20 cellular contexts compared by ENCODE assay signal in genomic region chr1:41700986-41701535, GRCh38.
"Had no signal": no experiment of that assay in that cellular context is flagged by ENCODE, and none has a peak within 500 bp of the region (broad histone marks: within the 10 kb centered on the region; RNA-seq: fewer than 3 reads in every experiment).

No MANE protein-coding gene starts in this region.

- FAIRE-seq: endometrium, frontal cortex, islet of Langerhans had no signal

- ATAC-seq: esophagus mucosa; heart right ventricle; naive thymus-derived CD4-positive, alpha-beta T cell had no signal

- H3K9me3 ChIP-seq: heart right ventricle, neutrophil, right atrium auricular region, sigmoid colon, stomach, thoracic aorta, transverse colon had no signal

- H3K27me3 Mint-ChIP-seq: naive thymus-derived CD4-positive, alpha-beta T cell had no signal

- H3K4me3 Mint-ChIP-seq: naive thymus-derived CD4-positive, alpha-beta T cell had no signal

- H3K9me3 Mint-ChIP-seq: naive thymus-derived CD4-positive, alpha-beta T cell had no signal

- H3K36me3 ChIP-seq: heart right ventricle, neutrophil, right atrium auricular region, sigmoid colon, stomach, thoracic aorta, transverse colon had no signal

- H3K4me3 ChIP-seq: heart right ventricle, right atrium auricular region, sigmoid colon, skin epidermis, stomach, thoracic aorta, transverse colon had no signal

- H3K27ac ChIP-seq: heart right ventricle, neutrophil, right atrium auricular region, sigmoid colon, skin epidermis, stomach, thoracic aorta, transverse colon had no signal

- H3K27me3 ChIP-seq: heart right ventricle, neutrophil, right atrium auricular region, sigmoid colon, stomach, transverse colon had no signal

- H3K27ac Mint-ChIP-seq: naive thymus-derived CD4-positive, alpha-beta T cell had no signal

- DNase-seq: effector memory CD4-positive, alpha-beta T cell; heart right ventricle; hypothalamus; kidney glomerular epithelial cell; naive thymus-derived CD4-positive, alpha-beta T cell; sigmoid colon; stimulated activated CD4-positive, alpha-beta T cell treated with anti-CD3 and anti-CD28 coated beads, Interleukin-2, amount 100 ng/mL, for 24 hours; stimulated activated CD4-positive, alpha-beta T cell treated with anti-CD3 and anti-CD28 coated beads, Interleukin-4, amount 100 ng/mL, for 4 hours; stimulated activated naive CD4-positive, alpha-beta T cell; stomach; substantia nigra; transverse colon had no signal

- H3K4me1 ChIP-seq: sigmoid colon, stomach, transverse colon had no signal
